In genomic region chr3:182105875-182106274, GRCh38 we compare ENCODE assay signal across 33 cellular contexts.
DNase-seq lines count a peak whose midpoint lies in the region; ATAC-seq, FAIRE-seq and TF ChIP-seq lines count a peak whose summit lies in the region.
"Had no signal": no experiment of that assay in that cellular context is flagged by ENCODE, and none has a peak within 500 bp of the region (broad histone marks: within the 10 kb centered on the region; RNA-seq: fewer than 3 reads in every experiment).

No MANE protein-coding gene starts in this region.

- H3K9me3 ChIP-seq in astrocyte (ENCODE audit: insufficient read depth, low read depth, low read length), result peaks cover 12% of the 10 kb centered on the region

- no peaks in the 10 kb centered on the region for H4K20me1 ChIP-seq in astrocyte (ENCODE audit: insufficient read depth, low read length)

- no peak overlapping the region for H3K4me3 Mint-ChIP-seq in astrocyte (ENCODE audit: unreplicated experiment)
- H3K4me3 Mint-ChIP-seq: activated CD8-positive, alpha-beta T cell treated with anti-CD3 and anti-CD28 coated beads, Interleukin-2, amount 10 ng/mL, durations not matched to agents 7 days and 5 days; activated naive CD4-positive, alpha-beta T cell treated with anti-CD3 and anti-CD28 coated beads, Interleukin-2, amount 10 ng/mL, durations not matched to agents 7 days and 5 days; activated T-helper 17 cell treated with anti-CD3 and anti-CD28 coated beads, Interleukin-2, amount 50 U/mL, for 72 hours; brain; CD8-positive, alpha-beta memory T cell; mesothelial cell of epicardium had no signal

- no peak overlapping the region for H3K9ac ChIP-seq in astrocyte (ENCODE audit: low read length)

- H3K4me3 ChIP-seq in AG10803 (ENCODE audit: low read length) (no peak overlapping the region), astrocyte (ENCODE audit: insufficient read depth, low read depth, low read length) (no peak overlapping the region)
- H3K4me3 ChIP-seq: adrenal gland, K562, MG63, tibial artery had no signal

- no peak for FAIRE-seq in astrocyte (lab: Jason Lieb, UNC)
- FAIRE-seq: GM12892, K562 had no signal

- peaks cover 3% of the 10 kb centered on the region for H3K4me1 ChIP-seq in astrocyte (ENCODE audit: insufficient read depth, low read length)
- H3K4me1 ChIP-seq: adrenal gland, tibial artery had no signal

- no peak for ATAC-seq in HG03378 (IDR thresholded peaks at IDR 0.05; ENCODE audit: unreplicated experiment)
- ATAC-seq: activated CD8-positive, alpha-beta T cell treated with anti-CD3 and anti-CD28 coated beads, Interleukin-2, amount 10 ng/mL, durations not matched to agents 7 days and 5 days; activated T-helper 17 cell treated with anti-CD3 and anti-CD28 coated beads, Interleukin-2, amount 50 U/mL, for 72 hours; K562; left ventricle myocardium superior; Panc1; sciatic nerve had no signal

- H3K36me3 Mint-ChIP-seq in astrocyte (ENCODE audit: low read depth, unreplicated experiment), result no peaks in the 10 kb centered on the region
- H3K36me3 Mint-ChIP-seq: activated naive CD4-positive, alpha-beta T cell treated with anti-CD3 and anti-CD28 coated beads, Interleukin-2, amount 10 ng/mL, durations not matched to agents 7 days and 5 days; CD8-positive, alpha-beta memory T cell had no signal

- TF ChIP-seq CTCF in AG10803 (conservative IDR thresholded peaks at IDR 0.05; ENCODE audit: low read length) (no peak), astrocyte (IDR thresholded peaks at IDR 0.05; ENCODE audit: insufficient read depth, low read depth, low read length) (no peak)

- H3K27me3 Mint-ChIP-seq in astrocyte (ENCODE audit: low read depth, unreplicated experiment), result no peaks in the 10 kb centered on the region
- H3K27me3 Mint-ChIP-seq: activated naive CD4-positive, alpha-beta T cell treated with anti-CD3 and anti-CD28 coated beads, Interleukin-2, amount 10 ng/mL, durations not matched to agents 7 days and 5 days; activated T-helper 17 cell treated with anti-CD3 and anti-CD28 coated beads, Interleukin-2, amount 50 U/mL, for 72 hours; brain had no signal

- no peaks in the 10 kb centered on the region for H3K36me3 ChIP-seq in astrocyte (ENCODE audit: insufficient read depth, low read length)
- H3K36me3 ChIP-seq: adrenal gland, MG63, tibial artery, WERI-Rb-1 had no signal

- DNase-seq in AG10803 (ENCODE audit: low read depth), result peak; percentile 12
- DNase-seq in LHCN-M2 (ENCODE audit: low read depth), result peak; percentile 7
- DNase-seq in astrocyte (ENCODE audit: low read depth), result peak; percentile 18
- peak; percentile 22 for DNase-seq in glomerular visceral epithelial cell (ENCODE audit: extremely low spot score)
- DNase-seq in HK-2 (ENCODE audit: unreplicated experiment), result no peak
- no peak for DNase-seq in inferior parietal cortex (ENCODE audit: extremely low spot score)
- no peak for DNase-seq in activated CD8-positive, alpha-beta memory T cell treated with anti-CD3 and anti-CD28 coated beads for 24 hours
- DNase-seq: activated CD4-positive, alpha-beta T cell treated with anti-CD3 and anti-CD28 coated beads for 4 hours; activated CD8-positive, alpha-beta T cell treated with anti-CD3 and anti-CD28 coated beads, Interleukin-2, amount 10 ng/mL, durations not matched to agents 7 days and 5 days; activated naive CD4-positive, alpha-beta T cell treated with anti-CD3 and anti-CD28 coated beads, Interleukin-2, amount 10 ng/mL, durations not matched to agents 7 days and 5 days; adrenal gland; CD8-positive, alpha-beta memory T cell; DMS 273 treated with DMSO at 0.1 percent for 48 hours; glutamatergic neuron; HCEC 1CT; left ventricle myocardium superior; MG63; NCI-H1105; NCI-H187; posterior cingulate gyrus; stimulated activated CD4-positive, alpha-beta T cell treated with anti-CD3 and anti-CD28 coated beads, Interleukin-12 subunit alpha, Interleukin-12 subunit beta, amount 100 ng/mL, for 4 hours; stimulated activated CD4-positive, alpha-beta T cell treated with anti-CD3 and anti-CD28 coated beads, Interleukin-4, amount 100 ng/mL, for 1 hour; T-helper 9 cell; tibial artery; WERI-Rb-1 had no signal

- no peak overlapping the region for H3K27ac ChIP-seq in astrocyte (ENCODE audit: low read depth, low read length)
- H3K27ac ChIP-seq: adrenal gland, tibial artery, WERI-Rb-1 had no signal

- H2AFZ ChIP-seq in astrocyte (ENCODE audit: low read depth, low read length), result no peak overlapping the region

- H3K79me2 ChIP-seq in astrocyte (ENCODE audit: insufficient read depth, low read length), result no peaks in the 10 kb centered on the region

- no peak overlapping the region for H3K27ac Mint-ChIP-seq in astrocyte (ENCODE audit: unreplicated experiment)
- H3K27ac Mint-ChIP-seq: activated CD8-positive, alpha-beta T cell treated with anti-CD3 and anti-CD28 coated beads, Interleukin-2, amount 10 ng/mL, durations not matched to agents 7 days and 5 days; activated naive CD4-positive, alpha-beta T cell treated with anti-CD3 and anti-CD28 coated beads, Interleukin-2, amount 10 ng/mL, durations not matched to agents 7 days and 5 days; activated T-helper 17 cell treated with anti-CD3 and anti-CD28 coated beads, Interleukin-2, amount 50 U/mL, for 72 hours; CD8-positive, alpha-beta memory T cell; mesothelial cell of epicardium had no signal

- peaks cover 12% of the 10 kb centered on the region for H3K4me1 Mint-ChIP-seq in astrocyte (ENCODE audit: low read depth, unreplicated experiment)
- H3K4me1 Mint-ChIP-seq: activated naive CD4-positive, alpha-beta T cell treated with anti-CD3 and anti-CD28 coated beads, Interleukin-2, amount 10 ng/mL, durations not matched to agents 7 days and 5 days; activated T-helper 17 cell treated with anti-CD3 and anti-CD28 coated beads, Interleukin-2, amount 50 U/mL, for 72 hours; CD8-positive, alpha-beta memory T cell had no signal

- H3K9me3 Mint-ChIP-seq in astrocyte (ENCODE audit: unreplicated experiment), result peaks cover 12% of the 10 kb centered on the region

- no peaks in the 10 kb centered on the region for H3K27me3 ChIP-seq in astrocyte (ENCODE audit: insufficient read depth, low read length)
- H3K27me3 ChIP-seq: adrenal gland, MG63, tibial artery had no signal

- no peak overlapping the region for H3K4me2 ChIP-seq in astrocyte (ENCODE audit: low read length)

Comparison
In these comparisons a context has a peak if more than half of its experiments do, and no peak if none do; other contexts are left out.
1. DNase-seq: peak in AG10803 (single experiment), LHCN-M2 (single experiment), astrocyte (single experiment) and glomerular visceral epithelial cell (single experiment); none in HK-2 (single experiment), inferior parietal cortex (single experiment) and activated CD8-positive, alpha-beta memory T cell treated with anti-CD3 and anti-CD28 coated beads for 24 hours (single experiment).